In genomic region chrX:18973527-18974192, GRCh38 we compare ENCODE assay signal across 12 cellular contexts.
DNase-seq lines count a peak whose midpoint lies in the region; ATAC-seq lines count a peak whose summit lies in the region.
"Had no signal": no experiment of that assay in that cellular context is flagged by ENCODE, and none has a peak within 500 bp of the region (broad histone marks: within the 10 kb centered on the region; RNA-seq: fewer than 3 reads in every experiment).

No MANE protein-coding gene starts in this region.

- DNase-seq in NCI-H2171 treated with DMSO at 0.1 percent for 48 hours (lab: John Stamatoyannopoulos, UW) (peak; percentile 26), NCI-H2171 (lab: John Stamatoyannopoulos, UW) (no peak), NCI-H524 treated with DMSO at 0.1 percent for 48 hours (lab: John Stamatoyannopoulos, UW) (peak; percentile 19), glomerular visceral epithelial cell (ENCODE audit: extremely low spot score) (peak; percentile 5), superior temporal gyrus (ENCODE audit: extremely low spot score) (peak; percentile 61)
- DNase-seq: activated naive CD8-positive, alpha-beta T cell treated with anti-CD3 and anti-CD28 coated beads, Interleukin-2, amount 10 ng/mL, durations not matched to agents 7 days and 5 days; cortex of kidney; OCI-M1; stimulated activated CD4-positive, alpha-beta T cell treated with anti-CD3 and anti-CD28 coated beads, Interleukin-12 subunit alpha, Interleukin-12 subunit beta, amount 100 ng/mL, for 4 hours had no signal

- ATAC-seq in HG03439 (IDR thresholded peaks at IDR 0.05; ENCODE audit: unreplicated experiment) (no peak), GM21381 (IDR thresholded peaks at IDR 0.05; ENCODE audit: unreplicated experiment) (no peak), HG02884 (IDR thresholded peaks at IDR 0.05; ENCODE audit: unreplicated experiment) (no peak)
